In the genomic region with DNA sequence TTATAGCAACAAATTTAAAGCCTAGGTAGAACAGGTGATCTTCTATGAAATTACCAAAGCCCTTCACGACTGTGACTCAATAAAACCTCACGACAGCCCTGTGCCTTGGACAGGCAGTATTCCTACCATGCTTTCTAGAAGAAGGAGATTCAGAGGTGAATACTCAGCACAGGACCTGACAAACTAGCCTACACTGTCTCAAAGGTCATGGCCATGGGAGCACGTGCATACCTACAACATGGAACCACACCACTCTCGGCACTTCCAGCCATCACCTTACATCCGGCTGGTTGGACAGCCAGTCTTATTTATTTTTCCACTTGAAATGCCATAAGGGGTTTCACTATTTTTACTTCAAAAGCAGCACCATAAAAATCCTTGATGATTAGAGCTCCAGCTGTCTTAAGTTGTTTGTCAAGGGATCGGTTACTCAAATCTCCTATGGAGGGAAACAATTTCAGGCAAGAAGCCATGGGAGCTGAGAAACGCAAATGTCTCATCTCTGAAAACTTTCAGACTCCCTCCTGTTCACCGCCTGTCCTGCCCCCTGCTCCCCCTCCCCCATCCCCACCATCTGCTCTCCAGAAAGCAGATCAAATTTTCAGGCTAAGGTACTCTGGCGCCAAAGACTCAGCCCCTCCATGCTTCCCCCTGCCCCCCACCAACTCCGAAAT, we compare ENCODE assay signal across 17 cellular contexts. TPM values are rescaled to one million over a fixed set of nuclear protein-coding genes. Genes with fewer than 3 reads are reported as not detected.
DNase-seq lines count a peak whose midpoint lies in the region; FAIRE-seq and TF ChIP-seq lines count a peak whose summit lies in the region.
"Had no signal": no experiment of that assay in that cellular context is flagged by ENCODE, and none has a peak within 500 bp of the region (broad histone marks: within the 10 kb centered on the region; RNA-seq: fewer than 3 reads in every experiment).

No MANE protein-coding gene starts in this region.

- 89 to 95% (median 94%) methylated on average over 10 of the region's 10 CpGs for WGBS in spleen, 5 donors

- H3K27ac ChIP-seq in mucosa of rectum (ENCODE audit: low read depth in 2 of 2, low read length in 2 of 2) (peak overlapping the region; percentile 5 to 18), spleen (no peak overlapping the region)

- H3K36me3 ChIP-seq in mucosa of rectum (ENCODE audit: control insufficient read depth in 2 of 2, insufficient read depth in 2 of 2, low read length in 2 of 2) (peaks cover 31 to 38% of the 10 kb centered on the region in 2 donors), spleen (peaks cover 0 to 96% (median 38%) of the 10 kb centered on the region in 6 donors)

- TF ChIP-seq CTCF in astrocyte of the cerebellum (IDR thresholded peaks at IDR 0.05; ENCODE audit: low read depth, low read length, missing control alignments) (no peak), spleen (IDR thresholded peaks at IDR 0.05 in 8 of 11, conservative IDR thresholded peaks at IDR 0.05 in 3 of 11) (no peak)

- TF ChIP-seq POLR2A in spleen (IDR thresholded peaks at IDR 0.05) (no peak), GM12891 (IDR thresholded peaks at IDR 0.05; ENCODE audit: low read depth, low read length) (no peak), GM12892 (IDR thresholded peaks at IDR 0.05; ENCODE audit: low read depth, low read length) (no peak)

- H3K9me3 ChIP-seq in mucosa of rectum (ENCODE audit: control insufficient read depth in 2 of 2, low read length in 2 of 2) (no peaks in the 10 kb centered on the region), spleen (no peaks in the 10 kb centered on the region)

- intact Hi-C loops in spleen (cut with DNase I; ENCODE audit: low total_unique reads), result no loop called here

- no peak overlapping the region for H3K9ac ChIP-seq in mucosa of rectum (ENCODE audit: low read depth in 1 of 2, low read length in 2 of 2)

- FAIRE-seq in GM12891 (lab: Jason Lieb, UNC) (no peak), GM12892 (lab: Jason Lieb, UNC) (no peak)

- H3K4me1 ChIP-seq in mucosa of rectum (ENCODE audit: control insufficient read depth in 2 of 2, insufficient read depth in 2 of 2, low read length in 2 of 2) (peaks cover 11 to 14% of the 10 kb centered on the region in 2 donors), spleen (peaks cover 0 to 49% (median 34%) of the 10 kb centered on the region in 6 donors)

- H3K4me3 ChIP-seq in astrocyte of the cerebellum (ENCODE audit: low read depth, low read length) (no peak overlapping the region), mucosa of rectum (ENCODE audit: low read length in 2 of 2) (no peak overlapping the region), spleen (no peak overlapping the region)
- H3K4me3 ChIP-seq: dorsolateral prefrontal cortex, K562 had no signal

- in situ Hi-C loops in astrocyte of the cerebellum (cut with HindIII; ENCODE audit: low sequenced_read_pairs), result loop anchor here (5.0 to 10.0 kb wide), 2 partner anchors 50 to 232 kb away; partner anchors contain the start of gene MANBAL

- DNase-seq in AG08395 (ENCODE audit: low spot score), result peak; percentile 60
- DNase-seq in LHCN-M2 (ENCODE audit: low read depth), result peak; percentile 98
- DNase-seq in astrocyte of the cerebellum (ENCODE audit: low read depth), result peak; percentile 57
- DNase-seq in spleen, result no peak
- no peak for DNase-seq in DMS114 treated with DMSO at 0.1 percent for 48 hours (lab: John Stamatoyannopoulos, UW; ENCODE audit: unreplicated experiment)
- no peak for DNase-seq in GM12891 (ENCODE audit: insufficient read length, low spot score)
- no peak for DNase-seq in GM12892 (ENCODE audit: insufficient read length)
- DNase-seq: activated gamma-delta T cell; AML-193; dorsolateral prefrontal cortex; GOT3; naive B cell; NCI-H2227 treated with DMSO at 0.1 percent for 48 hours; SIG-M5; stimulated activated CD4-positive, alpha-beta T cell treated with anti-CD3 and anti-CD28 coated beads, Interleukin-15, amount 100 ng/mL, for 24 hours had no signal

- H3K27me3 ChIP-seq in mucosa of rectum (ENCODE audit: control insufficient read depth in 2 of 2, insufficient read depth in 2 of 2, low read length in 2 of 2) (no peaks in the 10 kb centered on the region), spleen (replicated peaks in 1 of 7) (no peaks in the 10 kb centered on the region)
- H3K27me3 ChIP-seq: dorsolateral prefrontal cortex had no signal

TF ChIP-seq in GM12891, 5 proteins besides CTCF, POLR2A, EP300 and RAD21:
- no peak for TF ChIP-seq POLR2AphosphoS5 (IDR thresholded peaks at IDR 0.05; ENCODE audit: low read depth, low read length)
- no peak for TF ChIP-seq PAX5 (IDR thresholded peaks at IDR 0.05; ENCODE audit: insufficient read depth, low read length, severe bottlenecking)
- no peak for TF ChIP-seq TAF1 (IDR thresholded peaks at IDR 0.05; ENCODE audit: low read depth, low read length)

RNA-seq across cellular contexts. Expression of gene NNAT, which starts 4.2 kb away (rescaled TPM):
- total RNA-seq in LHCN-M2 (2014; rRNA removed) (0.26 TPM in 1 of 2 replicates, not detected in the other), spleen (under 1 TPM in 2 of 7 donors, not detected in 5; 0.20 to 0.29 TPM)
- 1.3 TPM for polyA plus RNA-seq in LHCN-M2 (2012)
- under 1 TPM; 0.24 to 0.35 (median 0.29) TPM for polyA plus RNA-seq in spleen
- polyA plus RNA-seq in GM12891 (2012; ENCODE audit: low read depth, missing spikeins), result 2.8 TPM
- polyA plus RNA-seq in GM12892 (2012; ENCODE audit: missing spikeins), result 0.85 TPM
- polyA plus RNA-seq: K562 had no signal

RNA-seq across cellular contexts. Expression of gene BLCAP, which starts 10.8 kb away (rescaled TPM):
- total RNA-seq in LHCN-M2 (2014; rRNA removed) (82.2 and 108 TPM in 2 replicates), spleen (10 to 100 TPM; 62.5 to 94.7 (median 69.5) TPM)
- 86.2 TPM for polyA plus RNA-seq in LHCN-M2 (2012)
- polyA plus RNA-seq in spleen, result 10 to 100 TPM; 56.8 to 70.9 (median 59.0) TPM
- 27.5 TPM for polyA plus RNA-seq in GM12891 (2012; ENCODE audit: low read depth, missing spikeins)
- polyA plus RNA-seq in GM12892 (2012; ENCODE audit: missing spikeins), result 20.0 TPM

Comparison
In these comparisons a context has a peak if more than half of its experiments do, and no peak if none do; other contexts are left out.
1. DNase-seq: peak in AG08395 (single experiment), LHCN-M2 (single experiment) and astrocyte of the cerebellum (single experiment); none in spleen (single experiment), DMS114 treated with DMSO at 0.1 percent for 48 hours (single experiment), GM12891 (single experiment) and GM12892 (single experiment).
2. H3K27ac ChIP-seq: peak in mucosa of rectum (2 of 2); none in spleen (0 of 8).